Comparison of ENCODE assay signal across 8 cellular contexts in the genomic region with DNA sequence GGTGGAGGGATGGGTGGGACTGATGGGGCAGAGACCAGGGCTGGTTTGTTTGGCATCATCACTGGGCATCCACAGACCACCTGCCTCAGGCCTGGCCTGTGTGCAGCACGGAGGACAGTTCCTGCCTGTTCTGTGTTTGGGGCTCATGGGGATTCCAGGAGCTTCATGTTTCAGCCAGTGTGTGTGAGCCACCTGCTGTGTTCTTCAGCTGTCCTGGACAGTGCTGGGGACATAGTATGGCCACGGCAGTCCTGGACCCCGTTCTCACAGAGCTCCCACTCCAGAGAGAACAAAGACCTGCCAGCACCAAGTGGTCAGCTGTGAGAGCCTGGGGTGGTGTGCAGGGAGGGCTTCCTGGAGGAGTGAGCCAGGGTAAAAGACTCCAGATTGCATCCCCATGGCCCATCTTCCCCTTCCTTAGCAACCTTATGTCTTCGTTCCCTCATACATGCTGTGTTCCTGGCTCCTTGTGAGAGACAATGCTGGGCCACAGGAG. TPM values are rescaled to one million over a fixed set of nuclear protein-coding genes. Genes with fewer than 3 reads are reported as not detected.
DNase-seq lines count a peak whose midpoint lies in the region; ATAC-seq, FAIRE-seq and TF ChIP-seq lines count a peak whose summit lies in the region.

No MANE protein-coding gene starts in this region.

- peak; percentile 4 for ATAC-seq in activated CD8-positive, alpha-beta T cell treated with anti-CD3 and anti-CD28 coated beads for 36 hours
- peak in 1 of 2 donors; percentile 9 for ATAC-seq in stimulated activated naive B cell treated with anti-CD40 and anti-IgM and Interleukin-4, amounts not matched to agents 10 μg/mL and 1 μg/mL and 100 μg/mL, for 72 hours (replicated peaks)
- no peak for ATAC-seq in HG03457 (IDR thresholded peaks at IDR 0.05; ENCODE audit: unreplicated experiment)

- no peaks in the 10 kb centered on the region for H3K27me3 ChIP-seq in HL-60 (ENCODE audit: insufficient read depth, poor library complexity, severe bottlenecking)
- H3K27me3 ChIP-seq in keratinocyte (ENCODE audit: control insufficient read depth, extremely low read depth, insufficient read depth, low read length): no peaks in the 10 kb centered on the region

- H3K27me3 Mint-ChIP-seq in activated CD8-positive, alpha-beta T cell treated with anti-CD3 and anti-CD28 coated beads for 36 hours: no peaks in the 10 kb centered on the region
- H3K27me3 Mint-ChIP-seq in stimulated activated naive B cell treated with anti-CD40 and anti-IgM and Interleukin-4, amounts not matched to agents 10 μg/mL and 1 μg/mL and 100 μg/mL, for 72 hours: no peaks in the 10 kb centered on the region

- H3K4me2 ChIP-seq in keratinocyte (ENCODE audit: control insufficient read depth, extremely low read depth, insufficient read depth, low read depth, low read length): no peak overlapping the region

- H3K9me3 Mint-ChIP-seq in activated CD8-positive, alpha-beta T cell treated with anti-CD3 and anti-CD28 coated beads for 36 hours: no peaks in the 10 kb centered on the region
- H3K9me3 Mint-ChIP-seq in stimulated activated naive B cell treated with anti-CD40 and anti-IgM and Interleukin-4, amounts not matched to agents 10 μg/mL and 1 μg/mL and 100 μg/mL, for 72 hours: no peaks in the 10 kb centered on the region

- POLR2A ChIA-PET in activated CD8-positive, alpha-beta T cell treated with anti-CD3 and anti-CD28 coated beads for 36 hours (lab: Charles Lee): interaction anchor here (0.6 to 14.9 kb wide), 17 partner anchors 9 to 909 kb away, joined by 3 to 179 read pairs (median 4); a partner anchor contains a TSS

- no peak for FAIRE-seq in keratinocyte (lab: Jason Lieb, UNC)

- H4K20me1 ChIP-seq in keratinocyte (ENCODE audit: control insufficient read depth, extremely low read depth, insufficient read depth, low read length): no peaks in the 10 kb centered on the region

- peaks cover 23% of the 10 kb centered on the region for H3K79me2 ChIP-seq in keratinocyte (ENCODE audit: control insufficient read depth, insufficient read depth, low read length)

- H3K4me3 ChIP-seq in HL-60 (replicated peaks; ENCODE audit: insufficient read depth, low read length) (no peak overlapping the region), keratinocyte (ENCODE audit: control insufficient read depth in 2 of 3, extremely low read depth in 1 of 3, insufficient read depth in 2 of 3, low read depth in 1 of 3, low read length in 3 of 3) (no peak overlapping the region)

- peak overlapping the region; percentile 95 for H3K9ac ChIP-seq in keratinocyte (ENCODE audit: control insufficient read depth, extremely low read depth, insufficient read depth, low read length)

- peaks cover 31 to 38% of the 10 kb centered on the region in 2 experiments for H3K36me3 ChIP-seq in keratinocyte (ENCODE audit: control insufficient read depth in 2 of 2, extremely low read depth in 1 of 2, insufficient read depth in 2 of 2, low read length in 2 of 2)

- intact Hi-C loops in activated CD8-positive, alpha-beta T cell treated with anti-CD3 and anti-CD28 coated beads for 36 hours (cut with micrococcal nuclease): loop anchor here (2.0 to 5.0 kb wide), 3 partner anchors 44 to 106 kb away; a partner anchor contains a TSS

- H3K9me1 ChIP-seq in keratinocyte (ENCODE audit: control insufficient read depth, extremely low read depth, insufficient read depth, low read length): no peaks in the 10 kb centered on the region

- peak overlapping the region; percentile 98 for H3K4me3 Mint-ChIP-seq in activated CD8-positive, alpha-beta T cell treated with anti-CD3 and anti-CD28 coated beads for 36 hours
- peak overlapping the region; percentile 94 to 99 for H3K4me3 Mint-ChIP-seq in stimulated activated naive B cell treated with anti-CD40 and anti-IgM and Interleukin-4, amounts not matched to agents 10 μg/mL and 1 μg/mL and 100 μg/mL, for 72 hours

- H3K27ac Mint-ChIP-seq in activated CD8-positive, alpha-beta T cell treated with anti-CD3 and anti-CD28 coated beads for 36 hours: peak overlapping the region; percentile 98
- peak overlapping the region; percentile 99 for H3K27ac Mint-ChIP-seq in stimulated activated naive B cell treated with anti-CD40 and anti-IgM and Interleukin-4, amounts not matched to agents 10 μg/mL and 1 μg/mL and 100 μg/mL, for 72 hours

- H3K4me1 ChIP-seq in keratinocyte (ENCODE audit: control insufficient read depth, extremely low read depth, insufficient read depth, low read length): peaks cover 24% of the 10 kb centered on the region

- H3K36me3 Mint-ChIP-seq in activated CD8-positive, alpha-beta T cell treated with anti-CD3 and anti-CD28 coated beads for 36 hours (ENCODE audit: low read depth): peaks cover 56% of the 10 kb centered on the region
- H3K36me3 Mint-ChIP-seq in stimulated activated naive B cell treated with anti-CD40 and anti-IgM and Interleukin-4, amounts not matched to agents 10 μg/mL and 1 μg/mL and 100 μg/mL, for 72 hours: peaks cover 31 to 60% of the 10 kb centered on the region in 2 donors

- no peak for TF ChIP-seq CTCF in HL-60 (IDR thresholded peaks at IDR 0.05; ENCODE audit: insufficient read depth, low read length)
- TF ChIP-seq CTCF in activated CD8-positive, alpha-beta T cell treated with anti-CD3 and anti-CD28 coated beads for 36 hours (IDR thresholded peaks at IDR 0.05): no peak
- TF ChIP-seq CTCF in keratinocyte (optimal IDR thresholded peaks at IDR 0.05 in 1 of 3, IDR thresholded peaks at IDR 0.05 in 1 of 3, conservative IDR thresholded peaks at IDR 0.05 in 1 of 3; ENCODE audit: extremely low read depth in 1 of 3, insufficient read depth in 2 of 3, low read length in 3 of 3): no peak

- CTCF ChIA-PET in activated CD8-positive, alpha-beta T cell treated with anti-CD3 and anti-CD28 coated beads for 36 hours (lab: Charles Lee): interaction anchor here (0.7 to 4.3 kb wide), 20 partner anchors 8 to 289 kb away, joined by 3 to 53 read pairs (median 4); a partner anchor contains a TSS

- H2AFZ ChIP-seq in keratinocyte (ENCODE audit: control insufficient read depth, low read length): no peak overlapping the region

- dilution Hi-C loops in keratinocyte (cut with MboI; ENCODE audit: extremely low pct_ligation_motif_present, low sequenced_read_pairs): no loop called here

- H3K27ac ChIP-seq in HL-60 (replicated peaks): peak overlapping the region; percentile 64
- peak overlapping the region; percentile 97 for H3K27ac ChIP-seq in keratinocyte (ENCODE audit: control insufficient read depth, insufficient read depth, low read length)

- H3K9me3 ChIP-seq in keratinocyte (ENCODE audit: control insufficient read depth, low read depth, low read length): no peaks in the 10 kb centered on the region

- DNase-seq in HL-60 (ENCODE audit: low read depth in 1 of 2, low spot score in 1 of 2) (no peak), keratinocyte (ENCODE audit: low read depth, low spot score) (no peak), 8988T (no peak), midbrain (lab: John Stamatoyannopoulos, UW) (no peak), mucosa of gallbladder (ENCODE audit: low spot score) (no peak)
- DNase-seq in activated CD8-positive, alpha-beta T cell treated with anti-CD3 and anti-CD28 coated beads for 36 hours: peak; percentile 12
- no peak for DNase-seq in stimulated activated naive B cell treated with anti-CD40 and anti-IgM and Interleukin-4, amounts not matched to agents 10 μg/mL and 1 μg/mL and 100 μg/mL, for 72 hours

- H3K4me1 Mint-ChIP-seq in activated CD8-positive, alpha-beta T cell treated with anti-CD3 and anti-CD28 coated beads for 36 hours (ENCODE audit: low read depth): peaks cover 75% of the 10 kb centered on the region
- H3K4me1 Mint-ChIP-seq in stimulated activated naive B cell treated with anti-CD40 and anti-IgM and Interleukin-4, amounts not matched to agents 10 μg/mL and 1 μg/mL and 100 μg/mL, for 72 hours: peaks cover 33 to 64% of the 10 kb centered on the region in 2 donors

RNA-seq across cellular contexts. Expression of a gene that starts 2.0 kb away (rescaled TPM):
- 10 to 100 TPM; 15.9 to 20.4 TPM for total RNA-seq in activated CD8-positive, alpha-beta T cell treated with anti-CD3 and anti-CD28 coated beads for 36 hours
- polyA plus RNA-seq in keratinocyte: 6.8 to 9.6 TPM (median 9.5 TPM) in 3 replicates
- 6.2 TPM for polyA plus RNA-seq in keratinocyte (2011; ENCODE audit: low read depth)
- 6.1 and 8.4 TPM in 2 replicates for polyA plus RNA-seq in keratinocyte (2011; cell fraction: cytosol; rRNA removed)
- 13.7 and 17.1 TPM in 2 replicates for polyA plus RNA-seq in keratinocyte (2011; cell fraction: nucleus; rRNA removed)
- polyA plus RNA-seq in keratinocyte (2012; ENCODE audit: low replicate concordance): 8.5 and 17.6 TPM in 2 replicates
- polyA minus RNA-seq in keratinocyte: 9.0 to 34.6 TPM (median 9.3 TPM) in 3 replicates
- polyA minus RNA-seq in keratinocyte (2011; cell fraction: cytosol; rRNA and poly(A)+ RNA removed): 7.7 TPM
- polyA minus RNA-seq in keratinocyte (2011; cell fraction: nucleus; rRNA and poly(A)+ RNA removed): 7.8 and 10.6 TPM in 2 replicates
- total RNA-seq in mucosa of gallbladder: 26.2 TPM

RNA-seq across cellular contexts. Expression of a gene that starts 43.8 kb away (rescaled TPM):
- total RNA-seq in activated CD8-positive, alpha-beta T cell treated with anti-CD3 and anti-CD28 coated beads for 36 hours: 100 to 1,000 TPM; 257 to 259 TPM
- 21.1 to 48.3 TPM (median 40.2 TPM) in 3 replicates for polyA plus RNA-seq in keratinocyte
- polyA plus RNA-seq in keratinocyte (2011; ENCODE audit: low read depth): 36.4 TPM
- 24.8 and 36.4 TPM in 2 replicates for polyA plus RNA-seq in keratinocyte (2011; cell fraction: cytosol; rRNA removed)
- polyA plus RNA-seq in keratinocyte (2011; cell fraction: nucleus; rRNA removed): 49.5 and 56.5 TPM in 2 replicates
- polyA plus RNA-seq in keratinocyte (2012; ENCODE audit: low replicate concordance): 47.9 and 119 TPM in 2 replicates
- 34.9 to 90.5 TPM (median 43.5 TPM) in 3 replicates for polyA minus RNA-seq in keratinocyte
- 36.6 TPM for polyA minus RNA-seq in keratinocyte (2011; cell fraction: cytosol; rRNA and poly(A)+ RNA removed)
- 25.3 and 44.1 TPM in 2 replicates for polyA minus RNA-seq in keratinocyte (2011; cell fraction: nucleus; rRNA and poly(A)+ RNA removed)
- total RNA-seq in mucosa of gallbladder: 161 TPM

RNA-seq across cellular contexts. Expression of a gene that starts 45.7 kb away (rescaled TPM):
- 100 to 1,000 TPM; 112 to 123 TPM for total RNA-seq in activated CD8-positive, alpha-beta T cell treated with anti-CD3 and anti-CD28 coated beads for 36 hours
- polyA plus RNA-seq in keratinocyte: 4.3 to 11.0 TPM (median 5.8 TPM) in 3 replicates
- polyA plus RNA-seq in keratinocyte (2011; ENCODE audit: low read depth): 11.2 TPM
- 5.6 and 13.6 TPM in 2 replicates for polyA plus RNA-seq in keratinocyte (2011; cell fraction: cytosol; rRNA removed)
- polyA plus RNA-seq in keratinocyte (2011; cell fraction: nucleus; rRNA removed): 20.7 and 23.7 TPM in 2 replicates
- polyA plus RNA-seq in keratinocyte (2012; ENCODE audit: low replicate concordance): 32.2 and 60.1 TPM in 2 replicates
- polyA minus RNA-seq in keratinocyte: 7.1 to 54.7 TPM (median 23.9 TPM) in 3 replicates
- 38.9 TPM for polyA minus RNA-seq in keratinocyte (2011; cell fraction: cytosol; rRNA and poly(A)+ RNA removed)
- polyA minus RNA-seq in keratinocyte (2011; cell fraction: nucleus; rRNA and poly(A)+ RNA removed): 17.8 and 22.6 TPM in 2 replicates
- total RNA-seq in mucosa of gallbladder: 47.1 TPM

RNA-seq across cellular contexts. Expression of a gene that starts 55.9 kb away (rescaled TPM):
- total RNA-seq in activated CD8-positive, alpha-beta T cell treated with anti-CD3 and anti-CD28 coated beads for 36 hours: 1 to 10 TPM; 3.1 to 5.1 TPM
- polyA plus RNA-seq in keratinocyte: 2.8 to 3.4 TPM (median 3.0 TPM) in 3 replicates
- polyA plus RNA-seq in keratinocyte (2011; ENCODE audit: low read depth): 0.59 TPM
- polyA plus RNA-seq in keratinocyte (2011; cell fraction: cytosol; rRNA removed): 1.5 and 3.5 TPM in 2 replicates
- 1.8 and 2.4 TPM in 2 replicates for polyA plus RNA-seq in keratinocyte (2011; cell fraction: nucleus; rRNA removed)
- polyA plus RNA-seq in keratinocyte (2012; ENCODE audit: low replicate concordance): 2.8 and 4.8 TPM in 2 replicates
- 0.76 to 1.8 TPM (median 1.6 TPM) in 3 replicates for polyA minus RNA-seq in keratinocyte
- 6.7 TPM for polyA minus RNA-seq in keratinocyte (2011; cell fraction: cytosol; rRNA and poly(A)+ RNA removed)
- polyA minus RNA-seq in keratinocyte (2011; cell fraction: nucleus; rRNA and poly(A)+ RNA removed): 1.0 and 1.2 TPM in 2 replicates
- total RNA-seq in mucosa of gallbladder: 12.8 TPM
